8 cellular contexts compared by ENCODE assay signal in the genomic region with DNA sequence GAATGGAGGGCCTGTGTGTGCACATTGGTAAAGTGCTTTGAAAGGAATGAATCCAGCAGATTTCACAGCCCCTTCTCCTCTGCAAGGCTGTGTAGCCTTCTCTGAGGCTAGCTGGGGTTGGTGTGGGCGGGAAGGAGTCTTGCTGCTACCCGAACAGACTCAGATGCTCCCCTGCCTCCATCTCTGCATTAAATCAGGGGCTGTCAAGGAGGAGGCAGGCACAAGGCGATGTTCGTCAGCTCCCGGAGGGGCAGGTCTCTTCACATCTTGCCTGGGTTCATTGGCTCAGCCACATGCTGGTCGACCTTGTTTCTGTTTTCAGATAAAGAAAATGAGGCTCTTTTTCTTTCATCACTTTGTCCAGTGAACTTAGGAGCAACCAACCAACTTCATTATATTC.
"Had no signal": no experiment of that assay in that cellular context is flagged by ENCODE, and none has a peak within 500 bp of the region (broad histone marks: within the 10 kb centered on the region; RNA-seq: fewer than 3 reads in every experiment).

No MANE protein-coding gene starts in this region.

- H3K4me3 Mint-ChIP-seq: HFFc6, IgD-negative memory B cell had no signal

- H2AFZ ChIP-seq: GM23248 had no signal

- H3K36me3 ChIP-seq: HAP-1 had no signal

- DNase-seq: GM23248, GOT3, HFFc6, KBM-7 had no signal

- H3K27ac ChIP-seq: GM23248, HL-60, KMS-11 had no signal

- H3K4me1 ChIP-seq: HAP-1 had no signal

- H3K4me3 ChIP-seq: GM23248, HAP-1 had no signal

- H3K9ac ChIP-seq: GM23248, KMS-11 had no signal

- H3K36me3 Mint-ChIP-seq: IgD-negative memory B cell had no signal

- H3K4me2 ChIP-seq: KMS-11 had no signal

- H3K9me3 ChIP-seq: HAP-1 had no signal

- H3K27ac Mint-ChIP-seq: HFFc6, IgD-negative memory B cell had no signal

- H3K4me1 Mint-ChIP-seq: IgD-negative memory B cell had no signal
